Comparison of ENCODE assay signal across 16 cellular contexts in genomic region chr9:126720661-126721530, GRCh38.
DNase-seq lines count a peak whose midpoint lies in the region; ATAC-seq, FAIRE-seq and TF ChIP-seq lines count a peak whose summit lies in the region.
"Had no signal": no experiment of that assay in that cellular context is flagged by ENCODE, and none has a peak within 500 bp of the region (broad histone marks: within the 10 kb centered on the region; RNA-seq: fewer than 3 reads in every experiment).

No MANE protein-coding gene starts in this region.

- H3K56ac ChIP-seq in H1 (replicated peaks; ENCODE audit: insufficient read length, low read depth, low read length) = no peak overlapping the region

- no peaks in the 10 kb centered on the region for H3K79me1 ChIP-seq in H1 (ENCODE audit: low read depth, low read length)

- H3K27me3 ChIP-seq in H1 (replicated peaks in 1 of 4; ENCODE audit: control insufficient read depth in 3 of 4, extremely low read depth in 1 of 4, insufficient read depth in 3 of 4, low read length in 3 of 4) = peaks cover 3 to 26% (median 20%) of the 10 kb centered on the region in 4 experiments
- H3K27me3 ChIP-seq: testis had no signal

- peak; percentile 70 for DNase-seq in activated CD4-positive, alpha-beta T cell treated with anti-CD3 and anti-CD28 coated beads, Interleukin-2, amount 10 ng/mL, durations not matched to agents 24 days and 14 days
- DNase-seq in activated CD4-positive, alpha-beta T cell treated with anti-CD3 and anti-CD28 coated beads, Interleukin-2, amount 50 U/mL, for 1 hour = no peak
- no peak for DNase-seq in T-helper 17 cell
- peak in 1 of 2 experiments; percentile 36 for DNase-seq in H1 (ENCODE audit: low read depth in 1 of 2, low spot score in 2 of 2)
- DNase-seq in stimulated activated naive B cell treated with anti-CD40 and anti-IgM and Interleukin-4, amounts not matched to agents 10 μg/mL and 1 μg/mL and 100 μg/mL, for 72 hours = no peak
- no peak for DNase-seq in NCI-H510A treated with DMSO at 0.1 percent for 48 hours (lab: John Stamatoyannopoulos, UW)
- no peak for DNase-seq in AG08395 (ENCODE audit: low spot score)
- DNase-seq: head of caudate nucleus, IMR-90, NCI-H1436 treated with DMSO at 0.1 percent for 48 hours, NCI-H526 treated with DMSO at 0.1 percent for 48 hours, Right ventricle myocardium superior, testis had no signal

- no peak overlapping the region for H2BK120ac ChIP-seq in H1 (replicated peaks; ENCODE audit: low read depth, low read length)

- peaks cover 18% of the 10 kb centered on the region for H3K27me3 Mint-ChIP-seq in activated CD4-positive, alpha-beta T cell treated with anti-CD3 and anti-CD28 coated beads, Interleukin-2, amount 10 ng/mL, durations not matched to agents 24 days and 14 days
- no peaks in the 10 kb centered on the region for H3K27me3 Mint-ChIP-seq in T-helper 17 cell
- no peaks in the 10 kb centered on the region for H3K27me3 Mint-ChIP-seq in stimulated activated naive B cell treated with anti-CD40 and anti-IgM and Interleukin-4, amounts not matched to agents 10 μg/mL and 1 μg/mL and 100 μg/mL, for 72 hours

- no peak overlapping the region for H2AFZ ChIP-seq in H1 (ENCODE audit: low read length)

- intact Hi-C loops in activated CD4-positive, alpha-beta T cell treated with anti-CD3 and anti-CD28 coated beads, Interleukin-2, amount 10 ng/mL, durations not matched to agents 24 days and 14 days (cut with micrococcal nuclease) = no loop called here

- POLR2A ChIA-PET in H1 (lab: Charles Lee; ENCODE audit: partially characterized antibody) = interaction anchor here (1.9 kb wide), 1 partner anchor 49 kb away, joined by 4 read pairs; no protein-coding TSS in a partner anchor

- FAIRE-seq in H1 (lab: Jason Lieb, UNC) = no peak
- FAIRE-seq: A204.1 had no signal

- H2AK5ac ChIP-seq in H1 (ENCODE audit: low read depth, low read length) = no peak overlapping the region

- H3K4me3 Mint-ChIP-seq in activated CD4-positive, alpha-beta T cell treated with anti-CD3 and anti-CD28 coated beads, Interleukin-2, amount 10 ng/mL, durations not matched to agents 24 days and 14 days = peak overlapping the region; percentile 44
- peak overlapping the region; percentile 85 for H3K4me3 Mint-ChIP-seq in T-helper 17 cell
- peak overlapping the region in 1 of 2 donors; percentile 12 for H3K4me3 Mint-ChIP-seq in stimulated activated naive B cell treated with anti-CD40 and anti-IgM and Interleukin-4, amounts not matched to agents 10 μg/mL and 1 μg/mL and 100 μg/mL, for 72 hours

- H3K9ac ChIP-seq in H1 (replicated peaks in 1 of 4; ENCODE audit: extremely low read depth in 1 of 4, low read depth in 3 of 4, low read length in 3 of 4) = no peak overlapping the region

- no peak overlapping the region for H3K14ac ChIP-seq in H1 (ENCODE audit: insufficient read length)

- no peak overlapping the region for H3K23ac ChIP-seq in H1 (ENCODE audit: insufficient read length)

- no peaks in the 10 kb centered on the region for H3K9me3 ChIP-seq in T-helper 17 cell (ENCODE audit: control insufficient read depth, low read length, poor library complexity, severe bottlenecking)
- no peaks in the 10 kb centered on the region for H3K9me3 ChIP-seq in H1 (ENCODE audit: insufficient read depth in 2 of 2, low read depth in 1 of 2, low read length in 1 of 2)
- H3K9me3 ChIP-seq: neutrophil, testis had no signal

- H3K18ac ChIP-seq in H1 (ENCODE audit: extremely low read depth, low read length) = no peak overlapping the region

- H2BK20ac ChIP-seq in H1 (ENCODE audit: low read length) = peak overlapping the region; percentile 2; the same call in 1 of the 2 replicates

- peak overlapping the region; percentile 35; the same call in 1 of the 2 replicates for H2BK12ac ChIP-seq in H1 (ENCODE audit: low read depth, low read length)

- no peak overlapping the region for H3K27ac ChIP-seq in H1 (ENCODE audit: low read depth, low read length)
- H3K27ac ChIP-seq: neutrophil, testis had no signal

- H3K4me3 ChIP-seq in H1 (ENCODE audit: extremely low read depth in 1 of 4, insufficient read depth in 2 of 4, low read depth in 3 of 4, low read length in 4 of 4) = no peak overlapping the region
- H3K4me3 ChIP-seq: testis had no signal

- no peak overlapping the region for H4K8ac ChIP-seq in H1 (ENCODE audit: extremely low read depth, insufficient read depth, low read length)

- H3K36me3 ChIP-seq in H1 (ENCODE audit: control insufficient read depth in 2 of 4, insufficient read depth in 4 of 4, low read length in 3 of 4) = no peaks in the 10 kb centered on the region
- H3K36me3 ChIP-seq: neutrophil had no signal

- no peak for TF ChIP-seq CTCF in H1 (IDR thresholded peaks at IDR 0.05; ENCODE audit: control extremely low read depth in 1 of 3, insufficient read depth in 1 of 3, low read depth in 1 of 3, low read length in 3 of 3)

- H3K4ac ChIP-seq in H1 (replicated peaks; ENCODE audit: insufficient read length, low read depth, low read length) = no peak overlapping the region

- peak overlapping the region; percentile 87 for H3K27ac Mint-ChIP-seq in activated CD4-positive, alpha-beta T cell treated with anti-CD3 and anti-CD28 coated beads, Interleukin-2, amount 10 ng/mL, durations not matched to agents 24 days and 14 days
- H3K27ac Mint-ChIP-seq in T-helper 17 cell = peak overlapping the region; percentile 99
- H3K27ac Mint-ChIP-seq in stimulated activated naive B cell treated with anti-CD40 and anti-IgM and Interleukin-4, amounts not matched to agents 10 μg/mL and 1 μg/mL and 100 μg/mL, for 72 hours = peak overlapping the region; percentile 96

- H3K4me1 Mint-ChIP-seq in activated CD4-positive, alpha-beta T cell treated with anti-CD3 and anti-CD28 coated beads, Interleukin-2, amount 10 ng/mL, durations not matched to agents 24 days and 14 days = peaks cover 30% of the 10 kb centered on the region
- H3K4me1 Mint-ChIP-seq in T-helper 17 cell = peaks cover 33% of the 10 kb centered on the region
- peaks cover 34 to 45% of the 10 kb centered on the region in 2 donors for H3K4me1 Mint-ChIP-seq in stimulated activated naive B cell treated with anti-CD40 and anti-IgM and Interleukin-4, amounts not matched to agents 10 μg/mL and 1 μg/mL and 100 μg/mL, for 72 hours

- TF ChIP-seq POLR2A in H1 (IDR thresholded peaks at IDR 0.05; ENCODE audit: control extremely low read depth in 1 of 2, low read depth in 2 of 2, low read length in 2 of 2) = no peak

- CTCF ChIA-PET in H1 (lab: Charles Lee; ENCODE audit: partially characterized antibody) = interaction anchor here (0.6 to 4.1 kb wide), 9 partner anchors 10 to 84 kb away, joined by 3 to 45 read pairs (median 3); partner anchors contain the start of gene ZBTB43

- H3K4me2 ChIP-seq in H1 (ENCODE audit: insufficient read depth in 1 of 2, low read depth in 2 of 2, low read length in 2 of 2) = no peak overlapping the region; a peak in 1 of 4 replicates

- H3K79me2 ChIP-seq in H1 (ENCODE audit: control insufficient read depth in 1 of 2, insufficient read depth in 2 of 2, low read length in 2 of 2) = no peaks in the 10 kb centered on the region

- H4K20me1 ChIP-seq in H1 (replicated peaks in 1 of 2; ENCODE audit: control insufficient read depth in 1 of 2, insufficient read depth in 2 of 2, low read length in 2 of 2) = peaks cover 0 to 2% of the 10 kb centered on the region in 2 experiments

- no peak overlapping the region for H2BK15ac ChIP-seq in H1 (ENCODE audit: low read length)

- no peaks in the 10 kb centered on the region for H3K36me3 Mint-ChIP-seq in activated CD4-positive, alpha-beta T cell treated with anti-CD3 and anti-CD28 coated beads, Interleukin-2, amount 10 ng/mL, durations not matched to agents 24 days and 14 days (ENCODE audit: low read depth)
- no peaks in the 10 kb centered on the region for H3K36me3 Mint-ChIP-seq in T-helper 17 cell (ENCODE audit: low read depth)
- H3K36me3 Mint-ChIP-seq in stimulated activated naive B cell treated with anti-CD40 and anti-IgM and Interleukin-4, amounts not matched to agents 10 μg/mL and 1 μg/mL and 100 μg/mL, for 72 hours = no peaks in the 10 kb centered on the region

- H3K4me1 ChIP-seq in H1 (replicated peaks in 1 of 4; ENCODE audit: control insufficient read depth in 3 of 4, insufficient read depth in 4 of 4, low read length in 3 of 4) = peaks cover 7 to 15% (median 12%) of the 10 kb centered on the region in 4 experiments

- no peak overlapping the region for H4K91ac ChIP-seq in H1 (replicated peaks; ENCODE audit: insufficient read length, low read length)

- no peak overlapping the region for H4K5ac ChIP-seq in H1 (ENCODE audit: insufficient read length, low read depth, low read length)

- TF ChIP-seq EP300 in H1 (IDR thresholded peaks at IDR 0.05; ENCODE audit: borderline replicate concordance in 1 of 2, low read depth in 2 of 2, low read length in 2 of 2) = no peak

- no peaks in the 10 kb centered on the region for H3K9me3 Mint-ChIP-seq in activated CD4-positive, alpha-beta T cell treated with anti-CD3 and anti-CD28 coated beads, Interleukin-2, amount 10 ng/mL, durations not matched to agents 24 days and 14 days
- no peaks in the 10 kb centered on the region for H3K9me3 Mint-ChIP-seq in stimulated activated naive B cell treated with anti-CD40 and anti-IgM and Interleukin-4, amounts not matched to agents 10 μg/mL and 1 μg/mL and 100 μg/mL, for 72 hours

- H3K23me2 ChIP-seq in H1 (ENCODE audit: low read depth, low read length) = peaks cover 13% of the 10 kb centered on the region; the same call in 1 of the 2 replicates

- ATAC-seq in T-helper 17 cell = no peak
- no peak for ATAC-seq in stimulated activated naive B cell treated with anti-CD40 and anti-IgM and Interleukin-4, amounts not matched to agents 10 μg/mL and 1 μg/mL and 100 μg/mL, for 72 hours (replicated peaks)
- no peak for ATAC-seq in HG02840 (IDR thresholded peaks at IDR 0.05; ENCODE audit: low FRiP score, unreplicated experiment)

- 85% methylated on average over 18 of the region's 19 CpGs; no CpG with 5 or more reads in 1 of the 2 experiments for WGBS in H1 (ENCODE audit: extremely low coverage in 1 of 2, insufficient coverage in 1 of 2, insufficient read length in 1 of 2, insufficient replicate concordance in 2 of 2, low coverage in 1 of 2, low lambda C conversion rate in 2 of 2, missing lambda C conversion rate in 1 of 2), 2 experiments

- H2BK5ac ChIP-seq in H1 (ENCODE audit: low read depth, low read length) = no peak overlapping the region

- TF ChIP-seq RAD21 in H1 (IDR thresholded peaks at IDR 0.05 in 1 of 2, conservative IDR thresholded peaks at IDR 0.05 in 1 of 2; ENCODE audit: low read depth in 2 of 2, low read length in 2 of 2) = no peak

TF ChIP-seq in H1, 55 proteins besides CTCF, POLR2A, EP300 and RAD21:
- no peak for TF ChIP-seq SIN3A (conservative IDR thresholded peaks at IDR 0.05 in 1 of 2, IDR thresholded peaks at IDR 0.05 in 1 of 2; ENCODE audit: low read depth in 1 of 2, low read length in 2 of 2)
- TF ChIP-seq TAF7 (optimal IDR thresholded peaks at IDR 0.05; ENCODE audit: borderline replicate concordance, low read depth, low read length) = no peak
- no peak for TF ChIP-seq YY1 (IDR thresholded peaks at IDR 0.05; ENCODE audit: low read depth, low read length)
- TF ChIP-seq SRF (IDR thresholded peaks at IDR 0.05; ENCODE audit: low read depth, low read length) = no peak
- no peak for TF ChIP-seq TAF1 (IDR thresholded peaks at IDR 0.05; ENCODE audit: low read depth, low read length)
TF ChIP-seq in H1: peak in this region for 0.
